ENCODE assay signal across 1 cellular context in genomic region chr3:62876064-62876463, GRCh38.
TF ChIP-seq lines count a peak whose summit lies in the region.

No MANE protein-coding gene starts in this region.

TF ChIP-seq in WTC11, 78 proteins besides CTCF, POLR2A, EP300 and RAD21 (continued from another document):
- TF ChIP-seq AR (CRISPR knock-in tag; IDR thresholded peaks at IDR 0.05) = no peak
